Comparison of ENCODE assay signal across 2 cellular contexts in the genomic region with DNA sequence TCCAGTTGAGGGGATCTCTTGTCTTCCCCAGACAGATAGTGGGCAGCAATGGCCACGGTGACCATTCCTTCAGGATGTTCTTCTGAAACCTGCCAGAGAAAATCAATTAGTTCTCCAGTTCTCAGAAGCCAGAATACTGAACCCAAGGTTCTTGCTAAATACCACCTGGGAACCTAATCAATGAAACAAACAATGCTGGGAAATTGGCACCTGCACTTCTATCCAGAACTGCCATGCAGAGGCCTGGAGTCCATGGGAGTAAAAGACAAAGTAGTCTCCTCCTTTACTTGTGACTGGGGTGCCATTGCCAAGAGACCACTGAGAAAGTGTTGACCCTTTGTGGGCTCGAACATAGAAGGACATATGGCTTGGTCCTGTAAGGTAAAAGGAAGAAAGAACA.
TF ChIP-seq lines count a peak whose summit lies in the region.

No MANE protein-coding gene starts in this region.

TF ChIP-seq in liver, 16 proteins besides CTCF, POLR2A, EP300 and RAD21:
- peak; percentile 19 for TF ChIP-seq SP1 (IDR thresholded peaks at IDR 0.05)
- peak; percentile 35 for TF ChIP-seq YY1 (IDR thresholded peaks at IDR 0.05)
- no peak for TF ChIP-seq RXRA (IDR thresholded peaks at IDR 0.05)
- TF ChIP-seq HNF4A (conservative IDR thresholded peaks at IDR 0.05): peak; percentile 35 to 60

TF ChIP-seq in HepG2, 621 proteins besides CTCF, POLR2A, EP300 and RAD21:
- TF ChIP-seq ZFP36 (IDR thresholded peaks at IDR 0.05; ENCODE audit: borderline replicate concordance, low read depth, low read length, partially characterized antibody) (no peak), REPIN1 (CRISPR knock-in tag; IDR thresholded peaks at IDR 0.05; ENCODE audit: borderline replicate concordance, low read depth) (no peak), ZNF761 (CRISPR knock-in tag; conservative IDR thresholded peaks at IDR 0.05) (no peak), PITX1 (CRISPR knock-in tag; IDR thresholded peaks at IDR 0.05) (no peak), ZNF777 (CRISPR knock-in tag; IDR thresholded peaks at IDR 0.05) (no peak), PHF21A (CRISPR knock-in tag; IDR thresholded peaks at IDR 0.05) (no peak), GFI1 (CRISPR knock-in tag; IDR thresholded peaks at IDR 0.05; ENCODE audit: borderline replicate concordance) (no peak), ZBTB39 (CRISPR knock-in tag; IDR thresholded peaks at IDR 0.05) (no peak)
- TF ChIP-seq, protein P1, sequence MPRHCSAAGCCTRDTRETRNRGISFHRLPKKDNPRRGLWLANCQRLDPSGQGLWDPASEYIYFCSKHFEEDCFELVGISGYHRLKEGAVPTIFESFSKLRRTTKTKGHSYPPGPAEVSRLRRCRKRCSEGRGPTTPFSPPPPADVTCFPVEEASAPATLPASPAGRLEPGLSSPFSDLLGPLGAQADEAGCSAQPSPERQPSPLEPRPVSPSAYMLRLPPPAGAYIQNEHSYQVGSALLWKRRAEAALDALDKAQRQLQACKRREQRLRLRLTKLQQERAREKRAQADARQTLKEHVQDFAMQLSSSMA (CRISPR knock-in tag; IDR thresholded peaks at IDR 0.05): no peak
